23 cellular contexts compared by ENCODE assay signal in genomic region chr5:74562116-74562515, GRCh38.
"Had no signal": no experiment of that assay in that cellular context is flagged by ENCODE, and none has a peak within 500 bp of the region (broad histone marks: within the 10 kb centered on the region; RNA-seq: fewer than 3 reads in every experiment).

No MANE protein-coding gene starts in this region.

- H3K27ac ChIP-seq: epithelial cell of prostate, esophagus muscularis mucosa, heart left ventricle, neutrophil, psoas muscle, right lobe of liver, spleen, testis, tibial nerve, upper lobe of right lung, vagina had no signal

- H3K9me3 ChIP-seq: esophagus muscularis mucosa, heart left ventricle, neutrophil, psoas muscle, right lobe of liver, spleen, testis, tibial nerve, upper lobe of right lung, vagina had no signal

- H3K4me3 ChIP-seq: esophagus muscularis mucosa, heart left ventricle, psoas muscle, right lobe of liver, spleen, testis, tibial nerve, upper lobe of right lung, vagina had no signal

- ATAC-seq: effector memory CD8-positive, alpha-beta T cell; heart left ventricle; naive thymus-derived CD4-positive, alpha-beta T cell; psoas muscle; right lobe of liver; stimulated activated memory B cell treated with anti-CD40 and anti-IgM and Interleukin-4, amounts not matched to agents 10 μg/mL and 1 μg/mL and 100 μg/mL, for 72 hours; stimulated activated naive CD8-positive, alpha-beta T cell treated with anti-CD3 and anti-CD28 coated beads, Interleukin-15, amount 100 ng/mL, for 72 hours; upper lobe of right lung had no signal

- FAIRE-seq: islet of Langerhans had no signal

- H3K27me3 ChIP-seq: esophagus muscularis mucosa, heart left ventricle, neutrophil, right lobe of liver, spleen, testis, tibial nerve, upper lobe of right lung, vagina had no signal

- H3K4me1 ChIP-seq: esophagus muscularis mucosa, heart left ventricle, psoas muscle, right lobe of liver, spleen, testis, tibial nerve, upper lobe of right lung, vagina had no signal

- DNase-seq: effector memory CD8-positive, alpha-beta T cell; foreskin fibroblast; heart left ventricle; hippocampal formation; kidney glomerular epithelial cell; naive thymus-derived CD4-positive, alpha-beta T cell; psoas muscle; retina; right lobe of liver; spleen; stimulated activated CD4-positive, alpha-beta T cell treated with anti-CD3 and anti-CD28 coated beads, Interleukin-15, amount 100 ng/mL, for 24 hours; stimulated activated CD4-positive, alpha-beta T cell treated with anti-CD3 and anti-CD28 coated beads, Interleukin-1b, Interleukin-23, amount 100 ng/mL, for 48 hours; stimulated activated CD4-positive, alpha-beta T cell treated with anti-CD3 and anti-CD28 coated beads, Interleukin-4, amount 100 ng/mL, for 24 hours; stimulated activated naive CD8-positive, alpha-beta T cell treated with anti-CD3 and anti-CD28 coated beads, Interleukin-15, amount 100 ng/mL, for 72 hours; testis; upper lobe of right lung had no signal

- H3K36me3 ChIP-seq: esophagus muscularis mucosa, heart left ventricle, neutrophil, right lobe of liver, spleen, tibial nerve, upper lobe of right lung, vagina had no signal
